Comparison of ENCODE assay signal across 1 cellular context in genomic region chr9:129341991-129342348, GRCh38.
TF ChIP-seq lines count a peak whose summit lies in the region.

No MANE protein-coding gene starts in this region.

TF ChIP-seq in GM23338, 12 proteins besides CTCF, POLR2A, EP300 and RAD21 (continued from another document):
- TF ChIP-seq ZNF462 (CRISPR knock-in tag; IDR thresholded peaks at IDR 0.05), result no peak
- no peak for TF ChIP-seq CREB1 (CRISPR knock-in tag; IDR thresholded peaks at IDR 0.05; ENCODE audit: low read depth)
- no peak for TF ChIP-seq STAT1 (IDR thresholded peaks at IDR 0.05; ENCODE audit: unreplicated experiment)
